20 cellular contexts compared by ENCODE assay signal in genomic region chr1:209622841-209623829, GRCh38. TPM values are rescaled to one million over a fixed set of nuclear protein-coding genes. Genes with fewer than 3 reads are reported as not detected.
DNase-seq lines count a peak whose midpoint lies in the region; ATAC-seq, FAIRE-seq and TF ChIP-seq lines count a peak whose summit lies in the region.
"Had no signal": no experiment of that assay in that cellular context is flagged by ENCODE, and none has a peak within 500 bp of the region (broad histone marks: within the 10 kb centered on the region; RNA-seq: fewer than 3 reads in every experiment).

No MANE protein-coding gene starts in this region.

- ATAC-seq in K562 (no peak), Right ventricle myocardium inferior (no peak), Right ventricle myocardium superior (ENCODE audit: poor library complexity) (no peak)
- ATAC-seq: GM23338 had no signal

- H3K27ac ChIP-seq in A673 (ENCODE audit: low read depth, low read length, poor library complexity, severe bottlenecking) (peak overlapping the region; percentile 90), K562 (ENCODE audit: extremely low read depth, low read depth, low read length) (no peak overlapping the region)
- H3K27ac ChIP-seq: HL-60 had no signal

- H3K36me3 ChIP-seq in A673 (ENCODE audit: insufficient read depth, low read length, poor library complexity, severe bottlenecking) = no peaks in the 10 kb centered on the region
- no peaks in the 10 kb centered on the region for H3K36me3 ChIP-seq in K562 (ENCODE audit: control insufficient read depth, insufficient read depth, low read length)

- H3K4me1 ChIP-seq in A673 (ENCODE audit: insufficient read depth, low read length, poor library complexity, severe bottlenecking) (peaks cover 94% of the 10 kb centered on the region), K562 (replicated peaks in 1 of 2; ENCODE audit: control insufficient read depth in 2 of 2, insufficient read depth in 2 of 2, low read length in 2 of 2) (peaks cover 0 to 22% of the 10 kb centered on the region in 2 experiments; a peak in 2 of 5 replicates)

- TF ChIP-seq CTCF in A673 (conservative IDR thresholded peaks at IDR 0.05; ENCODE audit: low read depth, low read length) (no peak), K562 (IDR thresholded peaks at IDR 0.05 in 2 of 3, conservative IDR thresholded peaks at IDR 0.05 in 1 of 3; ENCODE audit: insufficient read depth in 2 of 3, low read depth in 1 of 3, low read length in 3 of 3) (no peak)

- BruUV-seq in A673 (replicated peaks; lab: Mats Ljungman, UMichigan) = no TSS peak
- no TSS peak for BruUV-seq in K562 (replicated peaks; lab: Mats Ljungman, UMichigan)

- CTCF ChIA-PET in A673 (lab: Charles Lee) = no interaction called here
- CTCF ChIA-PET in K562 (lab: Yijun Ruan, JAX; ENCODE audit: low intra/inter-chr PET ratio) = no interaction called here

- H3K4me3 ChIP-seq in A673 (ENCODE audit: low read depth, low read length, poor library complexity, severe bottlenecking) = no peak overlapping the region
- no peak overlapping the region for H3K4me3 ChIP-seq in K562
- H3K4me3 ChIP-seq: BLaER1 treated with 17β-estradiol and CSF1 and Interleukin-3, amounts not matched to agents 10 nM and 100 nM; GM23338 had no signal

- H3K27me3 ChIP-seq in A673 (replicated peaks; ENCODE audit: insufficient read depth, low read depth, low read length, poor library complexity) (no peaks in the 10 kb centered on the region), K562 (ENCODE audit: control insufficient read depth in 2 of 2, insufficient read depth in 2 of 2, low read length in 2 of 2) (peaks cover 31 to 90% of the 10 kb centered on the region in 2 experiments)
- H3K27me3 ChIP-seq: BLaER1 treated with 17β-estradiol and CSF1 and Interleukin-3, amounts not matched to agents 10 nM and 100 nM had no signal

- H3K4me2 ChIP-seq in K562 (ENCODE audit: insufficient read depth, low read length) = no peak overlapping the region
- H3K4me2 ChIP-seq: BLaER1 treated with 17β-estradiol and CSF1 and Interleukin-3, amounts not matched to agents 10 nM and 100 nM; GM23338 had no signal

- H2AFZ ChIP-seq in K562 (ENCODE audit: low read depth, low read length) = no peak overlapping the region
- H2AFZ ChIP-seq: GM23338 had no signal

- no peak for TF ChIP-seq POLR2A in K562 (conservative IDR thresholded peaks at IDR 0.05)

- FAIRE-seq in K562 (lab: Jason Lieb, UNC) = no peak

- 4% methylated on average over 23 of the region's 24 CpGs for WGBS in K562 (ENCODE audit: insufficient coverage, low coverage, missing lambda C conversion rate)

- 0 out of 2 replicates have a peak, but pooled peaks cover 7% of the 10 kb centered on the region for H4K20me1 ChIP-seq in K562 (replicated peaks; ENCODE audit: control insufficient read depth, insufficient read depth, low read length)
- H4K20me1 ChIP-seq: BLaER1 treated with 17β-estradiol and CSF1 and Interleukin-3, amounts not matched to agents 10 nM and 100 nM had no signal

- TF ChIP-seq EP300 in K562 (IDR thresholded peaks at IDR 0.05; ENCODE audit: low read length) = no peak

- H3K79me2 ChIP-seq in K562 (ENCODE audit: control insufficient read depth, insufficient read depth, low read length) = no peaks in the 10 kb centered on the region

- DNase-seq in DMS79 (lab: John Stamatoyannopoulos, UW) (peak; percentile 12), DMS79 treated with DMSO at 0.1 percent for 48 hours (lab: John Stamatoyannopoulos, UW) (no peak), A673 (ENCODE audit: low spot score) (peak; percentile 21), K562 (ENCODE audit: extremely low read depth in 1 of 4, low spot score in 3 of 4) (no peak), left kidney (ENCODE audit: low read depth, low spot score) (peak; percentile 25), D341Med (ENCODE audit: low spot score) (no peak), Right ventricle myocardium inferior (ENCODE audit: missing footprints) (no peak), Right ventricle myocardium superior (no peak)
- DNase-seq: 8988T, DND-41, GF-D8, KBM-7, NCI-H1048, NCI-H187 treated with DMSO at 0.1 percent for 48 hours, NCI-H345, NCI-H774, SHP77 had no signal

- POLR2A ChIA-PET in A673 (lab: Charles Lee; ENCODE audit: low non-redundant PET) = no interaction called here
- POLR2A ChIA-PET in K562 (lab: Yijun Ruan, JAX) = interaction anchor here (0.6 to 0.9 kb wide), 2 partner anchors 9 to 50 kb away, joined by 3 to 4 read pairs; no protein-coding TSS in a partner anchor

- H3K9me3 ChIP-seq in A673 (ENCODE audit: low read depth, low read length, poor library complexity, severe bottlenecking) (no peaks in the 10 kb centered on the region), K562 (replicated peaks; ENCODE audit: control insufficient read depth, insufficient read depth, low read depth, low read length) (no peaks in the 10 kb centered on the region)

- H3K9me1 ChIP-seq in K562 (ENCODE audit: control insufficient read depth, insufficient read depth, low read length) = peaks cover 3% of the 10 kb centered on the region

- no peak for TF ChIP-seq RAD21 in K562 (CRISPR knock-in tag; conservative IDR thresholded peaks at IDR 0.05 in 1 of 2, IDR thresholded peaks at IDR 0.05 in 1 of 2)

- in situ Hi-C loops in K562 (cut with MboI) = no loop called here

- intact Hi-C loops in A673 (cut with micrococcal nuclease; ENCODE audit: unreplicated experiment) = loop anchor here (5.0 kb wide), 1 partner anchor 284 kb away; no protein-coding TSS in a partner anchor
- intact Hi-C loops in K562 (cut with micrococcal nuclease) = no loop called here
- intact Hi-C loops in Right ventricle myocardium inferior (cut with DNase I) = no loop called here
- intact Hi-C loops in Right ventricle myocardium superior (cut with DNase I) = no loop called here

- H3K9ac ChIP-seq in K562 (ENCODE audit: insufficient read depth in 1 of 2, low read depth in 2 of 2, low read length in 2 of 2) = no peak overlapping the region
- H3K9ac ChIP-seq: BLaER1 treated with 17β-estradiol and CSF1 and Interleukin-3, amounts not matched to agents 10 nM and 100 nM had no signal

RNA-seq across cellular contexts. Expression of gene LAMB3, which starts 29.1 kb away (rescaled TPM):
- 8.1 and 12.7 TPM in 2 replicates for total RNA-seq in A673 (2021)
- 1.1 and 1.9 TPM in 2 replicates for total RNA-seq in K562 (2011; cell fraction: chromatin; rRNA removed; ENCODE audit: low replicate concordance)
- total RNA-seq in K562 (2011; cell fraction: nucleolus; rRNA removed) = 1.8 and 2.0 TPM in 2 replicates
- total RNA-seq in K562 (2011; cell fraction: nucleoplasm; rRNA removed) = 1.2 TPM in 2 replicates
- total RNA-seq in K562 (2014; rRNA removed) = 0.91 and 1.0 TPM in 2 replicates
- 0.61 and 1.3 TPM in 2 replicates for total RNA-seq in K562 (2014; rRNA removed; fragmentation: Illumina TruSeq; extraction: Trizol)
- total RNA-seq in K562 (2015; rRNA removed; fragmentation: Illumina TruSeq; extraction: Trizol) = 0.91 and 0.94 TPM in 2 replicates
- 1.3 and 1.9 TPM in 2 replicates for total RNA-seq in K562 (2021)
- polyA plus RNA-seq in K562 (2011; rRNA removed) = 0.42 and 0.72 TPM in 2 replicates
- 0.86 and 1.2 TPM in 2 replicates for polyA plus RNA-seq in K562 (2011; cell fraction: cytosol; rRNA removed)
- polyA plus RNA-seq in K562 (2011; cell fraction: nucleus; rRNA removed) = 0.73 and 1.2 TPM in 2 replicates
- 2.0 and 6.6 TPM in 2 replicates for polyA plus RNA-seq in K562 (2012)
- 0.67 and 0.97 TPM in 2 replicates for polyA plus RNA-seq in K562 (2014; fragmentation: Illumina TruSeq; extraction: Trizol)
- polyA plus RNA-seq in K562 (2014; fragmentation: Nextera tagmentation; extraction: Ambion mirVana) = under 1 TPM; 0.08 to 0.21 TPM
- polyA plus RNA-seq in K562 (2014; rRNA removed) = 1.0 and 3.1 TPM in 2 replicates
- 0.18 and 0.87 TPM in 2 replicates for polyA minus RNA-seq in K562 (2011; rRNA and poly(A)+ RNA removed)
- 1.0 and 5.0 TPM in 2 replicates for polyA minus RNA-seq in K562 (2011; cell fraction: cytosol; rRNA and poly(A)+ RNA removed)
- polyA minus RNA-seq in K562 (2011; cell fraction: nucleus; rRNA and poly(A)+ RNA removed) = 0.81 and 1.4 TPM in 2 replicates
- 5.9 TPM for total RNA-seq in Right ventricle myocardium inferior
- 5.0 TPM for total RNA-seq in Right ventricle myocardium superior

RNA-seq across cellular contexts. Expression of gene CAMK1G, which starts 39.6 kb away (rescaled TPM):
- 18.6 and 21.2 TPM in 2 replicates for total RNA-seq in A673 (2021)
- not detected in 2 replicates for total RNA-seq in K562 (2011; cell fraction: chromatin; rRNA removed; ENCODE audit: low replicate concordance)
- total RNA-seq in K562 (2011; cell fraction: nucleolus; rRNA removed) = not detected in 2 replicates
- total RNA-seq in K562 (2011; cell fraction: nucleoplasm; rRNA removed) = not detected in 2 replicates
- total RNA-seq in K562 (2014; rRNA removed) = not detected in 2 replicates
- not detected in 2 replicates for total RNA-seq in K562 (2014; rRNA removed; fragmentation: Illumina TruSeq; extraction: Trizol)
- not detected in 2 replicates for total RNA-seq in K562 (2015; rRNA removed; fragmentation: Illumina TruSeq; extraction: Trizol)
- total RNA-seq in K562 (2021) = not detected in 2 replicates
- polyA plus RNA-seq in K562 (2011; rRNA removed) = not detected in 2 replicates
- not detected in 2 replicates for polyA plus RNA-seq in K562 (2011; cell fraction: cytosol; rRNA removed)
- not detected in 2 replicates for polyA plus RNA-seq in K562 (2011; cell fraction: nucleus; rRNA removed)
- not detected in 2 replicates for polyA plus RNA-seq in K562 (2012)
- not detected in 2 replicates for polyA plus RNA-seq in K562 (2014; fragmentation: Illumina TruSeq; extraction: Trizol)
- polyA plus RNA-seq in K562 (2014; fragmentation: Nextera tagmentation; extraction: Ambion mirVana) = not detected
- not detected in 2 replicates for polyA plus RNA-seq in K562 (2014; rRNA removed)
- not detected in 2 replicates for polyA minus RNA-seq in K562 (2011; rRNA and poly(A)+ RNA removed)
- not detected in 2 replicates for polyA minus RNA-seq in K562 (2011; cell fraction: cytosol; rRNA and poly(A)+ RNA removed)
- polyA minus RNA-seq in K562 (2011; cell fraction: nucleus; rRNA and poly(A)+ RNA removed) = not detected in 2 replicates
- not detected for total RNA-seq in Right ventricle myocardium inferior
- not detected for total RNA-seq in Right ventricle myocardium superior

RNA-seq across cellular contexts. Expression of gene G0S2, which starts 52.1 kb away (rescaled TPM):
- total RNA-seq in A673 (2021) (5.8 and 9.0 TPM in 2 replicates), K562 (2014; rRNA removed) (60.4 and 79.0 TPM in 2 replicates), K562 (2014; rRNA removed; fragmentation: Illumina TruSeq; extraction: Trizol) (10.6 and 11.4 TPM in 2 replicates), K562 (2015; rRNA removed; fragmentation: Illumina TruSeq; extraction: Trizol) (4.2 and 5.6 TPM in 2 replicates), K562 (2021) (37.4 and 39.5 TPM in 2 replicates), Right ventricle myocardium inferior (460 TPM), Right ventricle myocardium superior (453 TPM)
- not detected in 2 replicates for total RNA-seq in K562 (2011; cell fraction: chromatin; rRNA removed; ENCODE audit: low replicate concordance)
- total RNA-seq in K562 (2011; cell fraction: nucleolus; rRNA removed) = 0.50 and 0.79 TPM in 2 replicates
- 0.66 TPM in 1 of 2 replicates, not detected in the other for total RNA-seq in K562 (2011; cell fraction: nucleoplasm; rRNA removed)
- polyA plus RNA-seq in K562 (2011; rRNA removed) (0.18 and 0.30 TPM in 2 replicates), K562 (2014; fragmentation: Illumina TruSeq; extraction: Trizol) (11.7 and 24.0 TPM in 2 replicates), K562 (2014; fragmentation: Nextera tagmentation; extraction: Ambion mirVana) (1 to 10 TPM; 4.9 to 8.9 TPM), K562 (2014; rRNA removed) (65.6 and 70.4 TPM in 2 replicates)
- polyA plus RNA-seq in K562 (2011; cell fraction: cytosol; rRNA removed) = 0.13 and 0.39 TPM in 2 replicates
- 0.18 TPM in 1 of 2 replicates, not detected in the other for polyA plus RNA-seq in K562 (2011; cell fraction: nucleus; rRNA removed)
- polyA plus RNA-seq in K562 (2012) = 21.3 and 213 TPM in 2 replicates
- not detected in 2 replicates for polyA minus RNA-seq in K562 (2011; rRNA and poly(A)+ RNA removed)
- polyA minus RNA-seq in K562 (2011; cell fraction: cytosol; rRNA and poly(A)+ RNA removed) = not detected in 2 replicates
- not detected in 2 replicates for polyA minus RNA-seq in K562 (2011; cell fraction: nucleus; rRNA and poly(A)+ RNA removed)

Comparison
In these comparisons a context has a peak if more than half of its experiments do, and no peak if none do; other contexts are left out.
1. DNase-seq: peak in DMS79 (single experiment), A673 (single experiment) and left kidney (single experiment); none in DMS79 treated with DMSO at 0.1 percent for 48 hours (single experiment), K562 (0 of 4), D341Med (single experiment), Right ventricle myocardium inferior (single experiment) and Right ventricle myocardium superior (single experiment).
2. RNA of gene CAMK1G, which starts 39.6 kb away (total RNA-seq): 18.6 to 21.2 TPM in A673; not detected in Right ventricle myocardium superior (single experiment), not detected in K562 and not detected in Right ventricle myocardium inferior (single experiment); every median in the first group is over 10 times any median in the second.